In the genomic region with DNA sequence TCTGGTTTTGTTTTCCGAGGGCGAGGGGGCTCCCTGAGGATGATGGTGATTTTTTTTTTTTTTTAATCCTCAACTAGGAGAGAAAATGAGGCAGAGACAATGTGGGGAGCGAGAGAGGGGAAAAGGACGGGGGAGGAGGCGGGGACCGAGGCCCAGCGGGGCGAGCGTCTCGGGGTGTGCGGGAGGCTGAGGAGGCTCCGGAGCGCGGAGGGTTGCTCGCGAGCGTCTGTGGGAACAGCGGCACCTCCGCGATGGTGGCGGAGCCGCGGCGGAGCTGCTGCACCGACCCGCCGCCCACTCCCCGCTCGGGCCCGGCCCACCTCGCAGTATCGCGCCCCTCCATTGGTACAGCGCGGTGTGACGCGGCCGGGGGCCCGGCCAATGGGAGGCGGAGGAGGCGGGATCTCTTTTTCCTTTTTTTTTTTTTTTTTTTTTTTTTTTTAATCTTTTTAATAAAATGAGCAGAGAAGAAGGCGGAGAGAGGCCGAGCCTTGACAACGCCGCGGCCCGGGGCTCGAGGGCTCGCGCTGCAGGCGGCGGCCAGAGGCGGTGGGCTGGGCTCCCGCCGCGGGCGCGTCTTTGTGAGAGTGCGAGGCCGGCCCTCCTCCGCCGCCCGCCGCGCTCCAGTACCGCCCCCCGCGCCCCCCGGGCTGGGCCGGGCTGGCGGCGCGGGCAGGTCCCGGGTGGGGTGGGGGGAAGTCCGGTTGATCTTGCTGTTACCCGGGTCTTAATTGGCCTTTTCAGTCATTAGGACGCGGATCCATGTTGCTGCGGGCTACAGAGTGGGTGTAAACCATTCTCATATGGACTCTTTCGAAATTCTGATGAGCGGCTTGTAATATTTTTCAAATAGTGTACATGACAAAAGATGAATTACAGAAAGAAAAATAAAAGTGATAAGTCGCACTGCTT, we compare ENCODE assay signal across 8 cellular contexts. TPM values are rescaled to one million over a fixed set of nuclear protein-coding genes. Genes with fewer than 3 reads are reported as not detected.
DNase-seq lines count a peak whose midpoint lies in the region; ATAC-seq lines count a peak whose summit lies in the region.

Gene RERE (minus strand): TSS at position 228 of the 912 bp plus-strand sequence.

- H3K4me1 ChIP-seq in effector memory CD4-positive, alpha-beta T cell (ENCODE audit: control insufficient read depth, insufficient read depth, low read length, poor library complexity, severe bottlenecking) = peaks cover 11% of the 10 kb centered on the region
- peaks cover 6% of the 10 kb centered on the region for H3K4me1 ChIP-seq in mesenchymal stem cell (ENCODE audit: control insufficient read depth, insufficient read depth, low read depth, low read length)

- no peaks in the 10 kb centered on the region for H3K9me3 ChIP-seq in effector memory CD4-positive, alpha-beta T cell (ENCODE audit: control insufficient read depth, low read length)
- H3K9me3 ChIP-seq in mesenchymal stem cell (ENCODE audit: control insufficient read depth, low read length) = no peaks in the 10 kb centered on the region

- H2AFZ ChIP-seq in mesenchymal stem cell (ENCODE audit: low read depth, low read length) = no peak within 1 kb of the TSS

- peak within 1 kb of the TSS; percentile 97 for H3K9ac ChIP-seq in mesenchymal stem cell (ENCODE audit: low read length)

- WGBS in mesenchymal stem cell = under 1% methylated on average over 44 of the region's 82 CpGs

- peak within 1 kb of the TSS; percentile 77 for H3K4me2 ChIP-seq in mesenchymal stem cell (ENCODE audit: low read length, poor library complexity, severe bottlenecking)

- peak within 1 kb of the TSS; percentile 35 for H2BK5ac ChIP-seq in mesenchymal stem cell (ENCODE audit: low read depth, low read length, poor library complexity, severe bottlenecking)

- H3K18ac ChIP-seq in mesenchymal stem cell (ENCODE audit: low read depth in 1 of 2, low read length in 2 of 2) = peak within 1 kb of the TSS; percentile 95 to 98

- H2BK120ac ChIP-seq in mesenchymal stem cell (ENCODE audit: low read depth, low read length) = peak within 1 kb of the TSS; percentile 71

- peak within 1 kb of the TSS; percentile 80 for H4K91ac ChIP-seq in mesenchymal stem cell (ENCODE audit: low read length)

- peak within 1 kb of the TSS; percentile 55 to 89 for H3K4ac ChIP-seq in mesenchymal stem cell (ENCODE audit: low read depth in 1 of 2, low read length in 2 of 2)

- peak within 1 kb of the TSS; percentile 99 for H2BK15ac ChIP-seq in mesenchymal stem cell (ENCODE audit: low read depth, poor library complexity, severe bottlenecking)

- H3K4me3 ChIP-seq in effector memory CD4-positive, alpha-beta T cell (ENCODE audit: insufficient read depth, low read depth, low read length, poor library complexity, severe bottlenecking) = peak within 1 kb of the TSS; percentile 98
- H3K4me3 ChIP-seq in mesenchymal stem cell (ENCODE audit: insufficient read depth in 1 of 2, low read depth in 1 of 2, low read length in 2 of 2) = peak within 1 kb of the TSS; percentile 85 to 94

- no peaks in the 10 kb centered on the region for H3K27me3 ChIP-seq in effector memory CD4-positive, alpha-beta T cell (replicated peaks; ENCODE audit: control insufficient read depth, insufficient read depth, low read length, poor library complexity, severe bottlenecking)
- no peaks in the 10 kb centered on the region for H3K27me3 ChIP-seq in mesenchymal stem cell (ENCODE audit: control insufficient read depth in 1 of 2, insufficient read depth in 1 of 2, low read length in 2 of 2)

- peak within 1 kb of the TSS; percentile 76 to 96 for H3K14ac ChIP-seq in mesenchymal stem cell (ENCODE audit: low read length in 2 of 2)

- H3K36me3 ChIP-seq in effector memory CD4-positive, alpha-beta T cell (ENCODE audit: control insufficient read depth, insufficient read depth, low read length) = no peaks in the 10 kb centered on the region
- H3K36me3 ChIP-seq in mesenchymal stem cell (ENCODE audit: control insufficient read depth in 1 of 2, insufficient read depth in 2 of 2, low read depth in 1 of 2, low read length in 2 of 2) = no peaks in the 10 kb centered on the region

- H3K79me1 ChIP-seq in mesenchymal stem cell (replicated peaks; ENCODE audit: low read length, poor library complexity, severe bottlenecking) = no peaks in the 10 kb centered on the region

- H2BK12ac ChIP-seq in mesenchymal stem cell (ENCODE audit: low read length in 2 of 2) = peak within 1 kb of the TSS; percentile 44 to 90

- peak within 1 kb of the TSS; percentile 92 for H4K8ac ChIP-seq in mesenchymal stem cell (ENCODE audit: low read length)

- H3K27ac ChIP-seq in effector memory CD4-positive, alpha-beta T cell (ENCODE audit: insufficient read depth, low read length, poor library complexity, severe bottlenecking) = peak within 1 kb of the TSS; percentile 82
- peak within 1 kb of the TSS; percentile 88 for H3K27ac ChIP-seq in mesenchymal stem cell (ENCODE audit: low read length, poor library complexity, severe bottlenecking)

- peak within 1 kb of the TSS; percentile 79 for H2AK5ac ChIP-seq in mesenchymal stem cell (ENCODE audit: low read length, severe bottlenecking)

- peak; percentile 94 for ATAC-seq in GM19467 (IDR thresholded peaks at IDR 0.05; ENCODE audit: unreplicated experiment)

- DNase-seq in CMK (ENCODE audit: low read depth) (peak; percentile 94), HPDE6-E6E7 (ENCODE audit: extremely low spot score) (peak; percentile 98), NOMO-1 (lab: John Stamatoyannopoulos, UW; ENCODE audit: unreplicated experiment in 2 of 2) (peak; percentile 85 to 95), mesenchymal stem cell (peak; percentile 96)
- DNase-seq in activated CD8-positive, alpha-beta memory T cell treated with anti-CD3 and anti-CD28 coated beads for 24 hours = peak; percentile 99
- DNase-seq in effector memory CD4-positive, alpha-beta T cell = peak; percentile 92 to 96 (median 95)
- DNase-seq in stimulated activated CD8-positive, alpha-beta memory T cell treated with anti-CD3 and anti-CD28 coated beads, Interleukin-12 subunit alpha, Interleukin-12 subunit beta, amount 100 ng/mL, for 24 hours (ENCODE audit: extremely low read depth) = peak; percentile 84

- H3K23ac ChIP-seq in mesenchymal stem cell (ENCODE audit: low read length in 2 of 2) = peak within 1 kb of the TSS in 1 of 2 experiments; percentile 16

RNA-seq across cellular contexts. Expression of gene RERE, which starts in this region (rescaled TPM):
- 59.5 TPM for polyA plus RNA-seq in mesenchymal stem cell (2013, experiment 1 of 2)
- 53.5 TPM for polyA plus RNA-seq in mesenchymal stem cell (2013, experiment 2 of 2)

Comparison
In these comparisons a context has a peak if more than half of its experiments do, and no peak if none do; other contexts are left out.
1. Peak in every context shown above with its lines: DNase-seq, ATAC-seq, H3K4me3 ChIP-seq and H3K27ac ChIP-seq.